Comparison of ENCODE assay signal across 7 cellular contexts in the genomic region with DNA sequence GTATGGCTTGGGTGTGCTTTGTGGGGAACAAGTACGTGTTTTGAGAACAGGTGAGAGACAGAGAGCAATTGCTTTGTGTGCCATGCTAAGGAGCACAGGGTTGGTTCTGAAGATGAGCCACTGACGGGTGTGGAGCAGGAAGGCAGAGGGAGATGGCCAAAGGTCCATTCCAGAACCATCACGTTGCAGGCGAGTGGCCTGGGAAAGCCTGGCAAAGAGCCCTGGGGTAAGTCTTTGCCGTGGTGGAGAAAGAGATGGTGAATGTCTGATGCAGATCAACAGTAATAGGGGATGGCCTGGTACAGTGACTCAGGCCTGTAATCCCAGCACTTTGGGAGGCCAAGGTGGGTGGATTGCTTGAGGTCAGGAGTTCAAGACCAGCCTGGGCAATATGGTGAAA.
"Had no signal": no experiment of that assay in that cellular context is flagged by ENCODE, and none has a peak within 500 bp of the region (broad histone marks: within the 10 kb centered on the region; RNA-seq: fewer than 3 reads in every experiment).

No MANE protein-coding gene starts in this region.

- H3K9ac ChIP-seq: KMS-11 had no signal

- ATAC-seq: HepG2, K562 had no signal

- H3K27ac ChIP-seq: HL-60, KMS-11 had no signal

- DNase-seq: IMR-90, KBM-7, KG1 had no signal

- H3K4me3 ChIP-seq: K562 had no signal

- H3K4me2 ChIP-seq: KMS-11 had no signal
